1 cellular context compared by ENCODE assay signal in genomic region chr14:106286697-106287290, GRCh38.
TF ChIP-seq lines count a peak whose summit lies in the region.

No MANE protein-coding gene starts in this region.

TF ChIP-seq in HepG2, 621 proteins besides CTCF, POLR2A, EP300 and RAD21 (continued from another document):
- no peak for TF ChIP-seq HNF1A (IDR thresholded peaks at IDR 0.05; ENCODE audit: low read depth)
- no peak for TF ChIP-seq HNF1A (CRISPR knock-in tag; IDR thresholded peaks at IDR 0.05; ENCODE audit: borderline replicate concordance)
- TF ChIP-seq ATRX (CRISPR knock-in tag; IDR thresholded peaks at IDR 0.05; ENCODE audit: borderline replicate concordance): no peak
- peak; percentile 57 for TF ChIP-seq GABPB1 (CRISPR knock-in tag; IDR thresholded peaks at IDR 0.05)
- TF ChIP-seq ZNF142 (CRISPR knock-in tag; IDR thresholded peaks at IDR 0.05): no peak
- no peak for TF ChIP-seq ZNF788 (CRISPR knock-in tag; IDR thresholded peaks at IDR 0.05; ENCODE audit: borderline replicate concordance)
- no peak for TF ChIP-seq TSC22D2 (CRISPR knock-in tag; IDR thresholded peaks at IDR 0.05; ENCODE audit: borderline replicate concordance)
- TF ChIP-seq ZNF468 (CRISPR knock-in tag; IDR thresholded peaks at IDR 0.05): no peak
- TF ChIP-seq ZNF496 (CRISPR knock-in tag; IDR thresholded peaks at IDR 0.05; ENCODE audit: insufficient replicate concordance): no peak
- no peak for TF ChIP-seq RARA (CRISPR knock-in tag; IDR thresholded peaks at IDR 0.05)
- TF ChIP-seq ZFY (CRISPR knock-in tag; IDR thresholded peaks at IDR 0.05): no peak
- TF ChIP-seq SNAI1 (CRISPR knock-in tag; IDR thresholded peaks at IDR 0.05; ENCODE audit: borderline replicate concordance): no peak
- no peak for TF ChIP-seq ZNF782 (CRISPR knock-in tag; IDR thresholded peaks at IDR 0.05; ENCODE audit: borderline replicate concordance)
